Comparison of ENCODE assay signal across 9 cellular contexts in genomic region chr1:88973520-88974137, GRCh38. TPM values are rescaled to one million over a fixed set of nuclear protein-coding genes. Genes with fewer than 3 reads are reported as not detected.
DNase-seq lines count a peak whose midpoint lies in the region; ATAC-seq lines count a peak whose summit lies in the region.
"Had no signal": no experiment of that assay in that cellular context is flagged by ENCODE, and none has a peak within 500 bp of the region (broad histone marks: within the 10 kb centered on the region; RNA-seq: fewer than 3 reads in every experiment).

No MANE protein-coding gene starts in this region.

- no peaks in the 10 kb centered on the region for H3K27me3 Mint-ChIP-seq in activated CD4-positive, alpha-beta T cell treated with anti-CD3 and anti-CD28 coated beads, Interleukin-2, amount 10 ng/mL, durations not matched to agents 24 days and 14 days
- H3K27me3 Mint-ChIP-seq: activated naive CD8-positive, alpha-beta T cell treated with anti-CD3 and anti-CD28 coated beads, Interleukin-2, amount 10 ng/mL, durations not matched to agents 7 days and 5 days had no signal

- H3K9ac ChIP-seq in adipocyte (ENCODE audit: low read length), result no peak overlapping the region

- H3K9me3 ChIP-seq in adipocyte (ENCODE audit: control insufficient read depth, low read length), result no peaks in the 10 kb centered on the region

- ATAC-seq in GM21447 (IDR thresholded peaks at IDR 0.05; ENCODE audit: unreplicated experiment) (no peak), GM19467 (IDR thresholded peaks at IDR 0.05; ENCODE audit: unreplicated experiment) (no peak), GM21825 (IDR thresholded peaks at IDR 0.05; ENCODE audit: unreplicated experiment) (no peak)

- no peaks in the 10 kb centered on the region for H3K27me3 ChIP-seq in adipocyte (replicated peaks; ENCODE audit: control insufficient read depth, insufficient read depth, low read length)

- H3K27ac Mint-ChIP-seq in activated CD4-positive, alpha-beta T cell treated with anti-CD3 and anti-CD28 coated beads, Interleukin-2, amount 10 ng/mL, durations not matched to agents 24 days and 14 days, result peak overlapping the region; percentile 4
- H3K27ac Mint-ChIP-seq: activated naive CD8-positive, alpha-beta T cell treated with anti-CD3 and anti-CD28 coated beads, Interleukin-2, amount 10 ng/mL, durations not matched to agents 7 days and 5 days had no signal

- no peak for DNase-seq in activated CD4-positive, alpha-beta T cell treated with anti-CD3 and anti-CD28 coated beads, Interleukin-2, amount 10 ng/mL, durations not matched to agents 24 days and 14 days
- no peak for DNase-seq in activated CD4-positive, alpha-beta T cell treated with anti-CD3 and anti-CD28 coated beads, Interleukin-2, amount 50 U/mL, for 1 hour
- DNase-seq in Kasumi-1 (lab: John Stamatoyannopoulos, UW), result peak; percentile 56 to 77
- DNase-seq in adipocyte (ENCODE audit: low read depth), result peak; percentile 72
- DNase-seq in kidney tubule cell (ENCODE audit: low spot score), result peak; percentile 44
- DNase-seq: activated naive CD8-positive, alpha-beta T cell treated with anti-CD3 and anti-CD28 coated beads, Interleukin-2, amount 10 ng/mL, durations not matched to agents 7 days and 5 days had no signal

- H3K36me3 Mint-ChIP-seq in activated CD4-positive, alpha-beta T cell treated with anti-CD3 and anti-CD28 coated beads, Interleukin-2, amount 10 ng/mL, durations not matched to agents 24 days and 14 days (ENCODE audit: low read depth), result peaks cover 34% of the 10 kb centered on the region

- H3K4me3 Mint-ChIP-seq in activated CD4-positive, alpha-beta T cell treated with anti-CD3 and anti-CD28 coated beads, Interleukin-2, amount 10 ng/mL, durations not matched to agents 24 days and 14 days, result no peak overlapping the region
- H3K4me3 Mint-ChIP-seq: activated naive CD8-positive, alpha-beta T cell treated with anti-CD3 and anti-CD28 coated beads, Interleukin-2, amount 10 ng/mL, durations not matched to agents 7 days and 5 days had no signal

- no peaks in the 10 kb centered on the region for H3K9me3 Mint-ChIP-seq in activated CD4-positive, alpha-beta T cell treated with anti-CD3 and anti-CD28 coated beads, Interleukin-2, amount 10 ng/mL, durations not matched to agents 24 days and 14 days
- H3K9me3 Mint-ChIP-seq: activated naive CD8-positive, alpha-beta T cell treated with anti-CD3 and anti-CD28 coated beads, Interleukin-2, amount 10 ng/mL, durations not matched to agents 7 days and 5 days had no signal

- peaks cover 21% of the 10 kb centered on the region for H3K4me1 Mint-ChIP-seq in activated CD4-positive, alpha-beta T cell treated with anti-CD3 and anti-CD28 coated beads, Interleukin-2, amount 10 ng/mL, durations not matched to agents 24 days and 14 days

- H3K36me3 ChIP-seq in adipocyte (ENCODE audit: control insufficient read depth, insufficient read depth, low read length, severe bottlenecking), result peaks cover 23% of the 10 kb centered on the region

- H3K4me3 ChIP-seq in adipocyte (ENCODE audit: low read length), result no peak overlapping the region

- no peaks in the 10 kb centered on the region for H3K4me1 ChIP-seq in adipocyte (ENCODE audit: control insufficient read depth, insufficient read depth, low read length)

- intact Hi-C loops in activated CD4-positive, alpha-beta T cell treated with anti-CD3 and anti-CD28 coated beads, Interleukin-2, amount 10 ng/mL, durations not matched to agents 24 days and 14 days (cut with micrococcal nuclease), result loop anchor here (1.0 kb wide), 2 partner anchors 9 to 482 kb away; no protein-coding TSS in a partner anchor

RNA-seq across cellular contexts. Expression of gene KYAT3, which starts 18.8 kb away (rescaled TPM):
- 32.0 and 32.9 TPM in 2 replicates for total RNA-seq in activated CD4-positive, alpha-beta T cell treated with anti-CD3 and anti-CD28 coated beads, Interleukin-2, amount 10 ng/mL, durations not matched to agents 24 days and 14 days

RNA-seq across cellular contexts. Expression of gene RBMXL1, which starts 18.8 kb away (rescaled TPM):
- 34.5 and 37.0 TPM in 2 replicates for total RNA-seq in activated CD4-positive, alpha-beta T cell treated with anti-CD3 and anti-CD28 coated beads, Interleukin-2, amount 10 ng/mL, durations not matched to agents 24 days and 14 days

RNA-seq across cellular contexts. Expression of gene GBP3, which starts 49.0 kb away (rescaled TPM):
- total RNA-seq in activated CD4-positive, alpha-beta T cell treated with anti-CD3 and anti-CD28 coated beads, Interleukin-2, amount 10 ng/mL, durations not matched to agents 24 days and 14 days, result 7.1 and 8.1 TPM in 2 replicates

Comparison
In these comparisons a context has a peak if more than half of its experiments do, and no peak if none do; other contexts are left out.
1. DNase-seq: peak in Kasumi-1 (2 of 2), adipocyte (single experiment) and kidney tubule cell (single experiment); none in activated CD4-positive, alpha-beta T cell treated with anti-CD3 and anti-CD28 coated beads, Interleukin-2, amount 10 ng/mL, durations not matched to agents 24 days and 14 days (single experiment) and activated CD4-positive, alpha-beta T cell treated with anti-CD3 and anti-CD28 coated beads, Interleukin-2, amount 50 U/mL, for 1 hour (single experiment).